In genomic region chr2:201660293-201660895, GRCh38 we compare ENCODE assay signal across 2 cellular contexts.
TF ChIP-seq lines count a peak whose summit lies in the region.

No MANE protein-coding gene starts in this region.

TF ChIP-seq in IMR-90, 13 proteins besides CTCF, POLR2A, EP300 and RAD21:
- TF ChIP-seq, protein P1, sequence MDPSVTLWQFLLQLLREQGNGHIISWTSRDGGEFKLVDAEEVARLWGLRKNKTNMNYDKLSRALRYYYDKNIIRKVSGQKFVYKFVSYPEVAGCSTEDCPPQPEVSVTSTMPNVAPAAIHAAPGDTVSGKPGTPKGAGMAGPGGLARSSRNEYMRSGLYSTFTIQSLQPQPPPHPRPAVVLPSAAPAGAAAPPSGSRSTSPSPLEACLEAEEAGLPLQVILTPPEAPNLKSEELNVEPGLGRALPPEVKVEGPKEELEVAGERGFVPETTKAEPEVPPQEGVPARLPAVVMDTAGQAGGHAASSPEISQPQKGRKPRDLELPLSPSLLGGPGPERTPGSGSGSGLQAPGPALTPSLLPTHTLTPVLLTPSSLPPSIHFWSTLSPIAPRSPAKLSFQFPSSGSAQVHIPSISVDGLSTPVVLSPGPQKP (IDR thresholded peaks at IDR 0.05; ENCODE audit: borderline replicate concordance, low read depth, low read length), result no peak
- TF ChIP-seq MAZ (IDR thresholded peaks at IDR 0.05; ENCODE audit: borderline replicate concordance, low read depth, low read length) (no peak), NFE2L2 (IDR thresholded peaks at IDR 0.05; ENCODE audit: low read depth, low read length) (no peak), RCOR1 (IDR thresholded peaks at IDR 0.05; ENCODE audit: insufficient replicate concordance, low read length) (no peak), CEBPB (IDR thresholded peaks at IDR 0.05; ENCODE audit: low read depth, low read length) (no peak)
TF ChIP-seq in IMR-90: peak in this region for 0.

TF ChIP-seq in H1, 55 proteins besides CTCF, POLR2A, EP300 and RAD21:
- TF ChIP-seq, protein P2, sequence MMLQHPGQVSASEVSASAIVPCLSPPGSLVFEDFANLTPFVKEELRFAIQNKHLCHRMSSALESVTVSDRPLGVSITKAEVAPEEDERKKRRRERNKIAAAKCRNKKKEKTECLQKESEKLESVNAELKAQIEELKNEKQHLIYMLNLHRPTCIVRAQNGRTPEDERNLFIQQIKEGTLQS (IDR thresholded peaks at IDR 0.05; ENCODE audit: insufficient read depth, low read depth, low read length), result no peak
- TF ChIP-seq EGR1 (IDR thresholded peaks at IDR 0.05; ENCODE audit: borderline replicate concordance, low read depth, low read length) (no peak), SIRT6 (IDR thresholded peaks at IDR 0.05; ENCODE audit: low read length) (no peak), CREB1 (IDR thresholded peaks at IDR 0.05) (no peak), RBBP5 (IDR thresholded peaks at IDR 0.05; ENCODE audit: borderline replicate concordance, low read depth, low read length) (no peak), HDAC2 (IDR thresholded peaks at IDR 0.05; ENCODE audit: borderline replicate concordance in 1 of 2, low read depth in 2 of 2, low read length in 2 of 2) (no peak), BRCA1 (IDR thresholded peaks at IDR 0.05; ENCODE audit: low read depth, low read length) (no peak), KDM4A (IDR thresholded peaks at IDR 0.05; ENCODE audit: low read depth, low read length, severe bottlenecking) (no peak), KDM5A (IDR thresholded peaks at IDR 0.05; ENCODE audit: low read length) (no peak), BACH1 (IDR thresholded peaks at IDR 0.05; ENCODE audit: low read length) (no peak), HDAC6 (IDR thresholded peaks at IDR 0.05; ENCODE audit: low read depth, low read length) (no peak), POLR2AphosphoS5 (IDR thresholded peaks at IDR 0.05; ENCODE audit: low read depth, low read length) (no peak), SIX5 (IDR thresholded peaks at IDR 0.05; ENCODE audit: low read depth, low read length) (no peak), MAFK (IDR thresholded peaks at IDR 0.05; ENCODE audit: low read depth, low read length) (no peak)
